Comparison of ENCODE assay signal across 9 cellular contexts in genomic region chr21:44485254-44485793, GRCh38. TPM values are rescaled to one million over a fixed set of nuclear protein-coding genes. Genes with fewer than 3 reads are reported as not detected.
A peak's percentile ranks its signal among the peaks of the same experiment; 100 is the strongest.
DNase-seq lines count a peak whose midpoint lies in the region; ATAC-seq and TF ChIP-seq lines count a peak whose summit lies in the region.
"Had no signal": no experiment of that assay in that cellular context is flagged by ENCODE, and none has a peak within 500 bp of the region (broad histone marks: within the 10 kb centered on the region; RNA-seq: fewer than 3 reads in every experiment).

No MANE protein-coding gene starts in this region.

- H3K27ac Mint-ChIP-seq in activated naive CD8-positive, alpha-beta T cell treated with anti-CD3 and anti-CD28 coated beads, Interleukin-2, amount 10 ng/mL, durations not matched to agents 7 days and 5 days: peak overlapping the region; percentile 45
- H3K27ac Mint-ChIP-seq in memory B cell: no peak overlapping the region

- no peaks in the 10 kb centered on the region for H3K9me3 ChIP-seq in upper lobe of right lung

- no peaks in the 10 kb centered on the region for H3K27me3 ChIP-seq in upper lobe of right lung

- H3K4me3 Mint-ChIP-seq in activated naive CD8-positive, alpha-beta T cell treated with anti-CD3 and anti-CD28 coated beads, Interleukin-2, amount 10 ng/mL, durations not matched to agents 7 days and 5 days: peak overlapping the region; percentile 68
- peak overlapping the region; percentile 39 for H3K4me3 Mint-ChIP-seq in memory B cell

- peaks cover 7% of the 10 kb centered on the region for H3K4me1 Mint-ChIP-seq in activated naive CD8-positive, alpha-beta T cell treated with anti-CD3 and anti-CD28 coated beads, Interleukin-2, amount 10 ng/mL, durations not matched to agents 7 days and 5 days
- no peaks in the 10 kb centered on the region for H3K4me1 Mint-ChIP-seq in memory B cell

- DNase-seq in AG10803 (ENCODE audit: low read depth) (peak; percentile 44), NCI-H526 treated with DMSO at 0.1 percent for 48 hours (lab: John Stamatoyannopoulos, UW) (peak; percentile 40), memory B cell (ENCODE audit: low spot score in 2 of 2) (no peak), upper lobe of right lung (no peak), caudate nucleus (lab: John Stamatoyannopoulos, UW) (no peak), Ammon's horn (ENCODE audit: low spot score) (no peak)
- DNase-seq in activated naive CD8-positive, alpha-beta T cell treated with anti-CD3 and anti-CD28 coated beads, Interleukin-2, amount 10 ng/mL, durations not matched to agents 7 days and 5 days: peak; percentile 57

- ATAC-seq in activated naive CD8-positive, alpha-beta T cell treated with anti-CD3 and anti-CD28 coated beads, Interleukin-2, amount 10 ng/mL, durations not matched to agents 7 days and 5 days (ENCODE audit: low read depth): peak; percentile 57
- ATAC-seq in memory B cell (ENCODE audit: low read depth) (peak; percentile 64), upper lobe of right lung (peak; percentile 85), HG02678 (IDR thresholded peaks at IDR 0.05; ENCODE audit: unreplicated experiment) (no peak)

- no peaks in the 10 kb centered on the region for H3K36me3 Mint-ChIP-seq in activated naive CD8-positive, alpha-beta T cell treated with anti-CD3 and anti-CD28 coated beads, Interleukin-2, amount 10 ng/mL, durations not matched to agents 7 days and 5 days
- H3K36me3 Mint-ChIP-seq in memory B cell: no peaks in the 10 kb centered on the region

- H3K4me1 ChIP-seq in upper lobe of right lung: no peaks in the 10 kb centered on the region

- TF ChIP-seq CTCF in AG10803 (conservative IDR thresholded peaks at IDR 0.05; ENCODE audit: low read length) (peak; percentile 38), upper lobe of right lung (IDR thresholded peaks at IDR 0.05) (no peak)

- POLR2A ChIA-PET in activated naive CD8-positive, alpha-beta T cell treated with anti-CD3 and anti-CD28 coated beads, Interleukin-2, amount 10 ng/mL, durations not matched to agents 7 days and 5 days (lab: Charles Lee): no interaction called here

- no peaks in the 10 kb centered on the region for H3K36me3 ChIP-seq in upper lobe of right lung

- H3K27ac ChIP-seq in upper lobe of right lung (no peak overlapping the region), caudate nucleus (ENCODE audit: low read depth, low read length) (no peak overlapping the region)
- H3K27ac ChIP-seq: skin epidermis had no signal

- intact Hi-C loops in upper lobe of right lung (cut with DNase I): no loop called here

- peak overlapping the region; percentile 53 for H3K4me3 ChIP-seq in AG10803 (ENCODE audit: low read length)
- H3K4me3 ChIP-seq in upper lobe of right lung: peak overlapping the region; percentile 25
- H3K4me3 ChIP-seq: skin epidermis had no signal

- H3K27me3 Mint-ChIP-seq in activated naive CD8-positive, alpha-beta T cell treated with anti-CD3 and anti-CD28 coated beads, Interleukin-2, amount 10 ng/mL, durations not matched to agents 7 days and 5 days: peaks cover 6% of the 10 kb centered on the region
- peaks cover 20% of the 10 kb centered on the region for H3K27me3 Mint-ChIP-seq in memory B cell

- no peaks in the 10 kb centered on the region for H3K9me3 Mint-ChIP-seq in activated naive CD8-positive, alpha-beta T cell treated with anti-CD3 and anti-CD28 coated beads, Interleukin-2, amount 10 ng/mL, durations not matched to agents 7 days and 5 days
- no peaks in the 10 kb centered on the region for H3K9me3 Mint-ChIP-seq in memory B cell

RNA-seq across cellular contexts. Expression of gene LRRC3, which starts 30.0 kb away (rescaled TPM):
- 1 to 10 TPM; 3.0 to 3.5 TPM for total RNA-seq in activated naive CD8-positive, alpha-beta T cell treated with anti-CD3 and anti-CD28 coated beads, Interleukin-2, amount 10 ng/mL, durations not matched to agents 7 days and 5 days
- 3.6 TPM for total RNA-seq in upper lobe of right lung

RNA-seq across cellular contexts. Expression of gene KRTAP10-1, which starts 54.7 kb away (rescaled TPM):
- not detected for total RNA-seq in activated naive CD8-positive, alpha-beta T cell treated with anti-CD3 and anti-CD28 coated beads, Interleukin-2, amount 10 ng/mL, durations not matched to agents 7 days and 5 days
- total RNA-seq in upper lobe of right lung: not detected

Comparison
In these comparisons a context has a peak if more than half of its experiments do, and no peak if none do; other contexts are left out.
1. DNase-seq: peak in AG10803 (single experiment), NCI-H526 treated with DMSO at 0.1 percent for 48 hours (single experiment) and activated naive CD8-positive, alpha-beta T cell treated with anti-CD3 and anti-CD28 coated beads, Interleukin-2, amount 10 ng/mL, durations not matched to agents 7 days and 5 days (single experiment); none in memory B cell (0 of 2), upper lobe of right lung (single experiment), caudate nucleus (0 of 61) and Ammon's horn (single experiment).